Comparison of ENCODE assay signal across 12 cellular contexts in the genomic region with DNA sequence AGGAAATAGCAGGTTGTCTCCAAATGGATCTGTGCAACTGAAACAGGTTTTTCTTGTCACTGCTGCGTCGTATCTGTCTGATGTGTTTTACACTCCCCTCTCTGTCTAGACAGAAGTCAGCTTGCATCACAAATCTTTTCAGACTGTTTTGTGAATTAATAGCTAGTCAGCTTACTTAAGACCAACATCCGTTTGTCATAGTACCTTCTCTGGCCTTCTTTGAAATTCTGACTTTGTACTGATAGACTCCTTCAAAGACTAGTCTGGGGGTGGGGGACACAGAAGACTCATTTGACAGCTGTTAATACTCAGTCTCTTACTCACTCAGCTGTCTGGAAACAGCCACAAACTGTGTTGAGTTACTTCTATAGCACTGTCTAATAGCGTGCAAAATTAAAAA.
A peak's percentile ranks its signal among the peaks of the same experiment; 100 is the strongest.
DNase-seq lines count a peak whose midpoint lies in the region; ATAC-seq and TF ChIP-seq lines count a peak whose summit lies in the region.
"Had no signal": no experiment of that assay in that cellular context is flagged by ENCODE, and none has a peak within 500 bp of the region (broad histone marks: within the 10 kb centered on the region; RNA-seq: fewer than 3 reads in every experiment).

No MANE protein-coding gene starts in this region.

- H3K4ac ChIP-seq in mesendoderm (ENCODE audit: low read depth, low read length) = no peak overlapping the region

- no peak overlapping the region for H3K4me2 ChIP-seq in mesendoderm (ENCODE audit: low read length)

- no peak for DNase-seq in RWPE2 (ENCODE audit: low spot score)
- DNase-seq in mesendoderm = peak; percentile 8
- DNase-seq in type B pancreatic cell (ENCODE audit: extremely low spot score, unreplicated experiment) = no peak
- DNase-seq in sigmoid colon = no peak
- DNase-seq in activated T-helper 1 cell treated with anti-CD3 and anti-CD28 coated beads, Interleukin-12 subunit alpha, Interleukin-12 subunit beta, Interleukin-2, Interleukin-4 antibody, amounts not matched to agents 30 ng/mL and 10 ng/mL and 1 ng/mL, durations not matched to agents 14 hours and 24 hours and 36 hours (ENCODE audit: low spot score) = no peak
- DNase-seq: CD4-positive, alpha-beta memory T cell; KG1; midbrain; stimulated activated naive CD8-positive, alpha-beta T cell treated with anti-CD3 and anti-CD28 coated beads, Interleukin-15, Interleukin-2, amounts not matched to agents 100 U/mL and 50 U/mL, for 24 hours had no signal

- no peak overlapping the region for H2BK120ac ChIP-seq in mesendoderm (ENCODE audit: low read depth, low read length)

- no peak for TF ChIP-seq POLR2A in sigmoid colon (IDR thresholded peaks at IDR 0.05)

- no peak overlapping the region for H4K5ac ChIP-seq in mesendoderm (ENCODE audit: low read length)

- no peak overlapping the region for H2AK5ac ChIP-seq in mesendoderm (ENCODE audit: low read length)

- no peaks in the 10 kb centered on the region for H3K27me3 ChIP-seq in RWPE2 (ENCODE audit: insufficient read depth, poor library complexity, severe bottlenecking)
- H3K27me3 ChIP-seq in mesendoderm (ENCODE audit: insufficient read depth, low read length, poor library complexity) = no peaks in the 10 kb centered on the region
- no peaks in the 10 kb centered on the region for H3K27me3 ChIP-seq in sigmoid colon
- H3K27me3 ChIP-seq: SJCRH30 had no signal

- no peak overlapping the region for H4K8ac ChIP-seq in mesendoderm (ENCODE audit: low read depth, low read length)

- intact Hi-C loops in sigmoid colon (cut with DNase I) = loop anchor here (5.0 kb wide), 2 partner anchors 57 to 107 kb away; no protein-coding TSS in a partner anchor
- intact Hi-C loops in activated T-helper 1 cell treated with anti-CD3 and anti-CD28 coated beads, Interleukin-12 subunit alpha, Interleukin-12 subunit beta, Interleukin-2, Interleukin-4 antibody, amounts not matched to agents 30 ng/mL and 10 ng/mL and 1 ng/mL, durations not matched to agents 14 hours and 24 hours and 36 hours (cut with micrococcal nuclease) = no loop called here

- H2BK5ac ChIP-seq in mesendoderm (ENCODE audit: low read length) = no peak overlapping the region

- H3K9me3 ChIP-seq in RWPE2 (ENCODE audit: severe bottlenecking) (no peaks in the 10 kb centered on the region), sigmoid colon (no peaks in the 10 kb centered on the region)
- H3K9me3 ChIP-seq: SJCRH30 had no signal

- H3K4me1 Mint-ChIP-seq in type B pancreatic cell (ENCODE audit: unreplicated experiment) = peaks cover 58% of the 10 kb centered on the region
- H3K4me1 Mint-ChIP-seq in activated T-helper 1 cell treated with anti-CD3 and anti-CD28 coated beads, Interleukin-12 subunit alpha, Interleukin-12 subunit beta, Interleukin-2, Interleukin-4 antibody, amounts not matched to agents 30 ng/mL and 10 ng/mL and 1 ng/mL, durations not matched to agents 14 hours and 24 hours and 36 hours (ENCODE audit: low read depth) = no peaks in the 10 kb centered on the region
- H3K4me1 Mint-ChIP-seq: CD4-positive, alpha-beta memory T cell had no signal

- no peak overlapping the region for H3K23ac ChIP-seq in mesendoderm (ENCODE audit: low read length)

- no peaks in the 10 kb centered on the region for H3K79me2 ChIP-seq in mesendoderm (ENCODE audit: control insufficient read depth, insufficient read depth, low read length)

- H3K79me1 ChIP-seq in mesendoderm (ENCODE audit: low read length) = no peaks in the 10 kb centered on the region

- H3K4me3 ChIP-seq in RWPE2 (ENCODE audit: severe bottlenecking) (no peak overlapping the region), mesendoderm (ENCODE audit: low read length) (no peak overlapping the region), sigmoid colon (no peak overlapping the region)
- H3K4me3 ChIP-seq: SJCRH30 had no signal

- peak overlapping the region; percentile 11 for H3K4me3 Mint-ChIP-seq in type B pancreatic cell
- no peak overlapping the region for H3K4me3 Mint-ChIP-seq in activated T-helper 1 cell treated with anti-CD3 and anti-CD28 coated beads, Interleukin-12 subunit alpha, Interleukin-12 subunit beta, Interleukin-2, Interleukin-4 antibody, amounts not matched to agents 30 ng/mL and 10 ng/mL and 1 ng/mL, durations not matched to agents 14 hours and 24 hours and 36 hours
- H3K4me3 Mint-ChIP-seq: CD4-positive, alpha-beta memory T cell had no signal

- H2BK15ac ChIP-seq in mesendoderm (replicated peaks; ENCODE audit: low read depth) = no peak overlapping the region

- TF ChIP-seq EP300 in sigmoid colon (IDR thresholded peaks at IDR 0.05) = no peak

- peaks cover 27% of the 10 kb centered on the region for H3K36me3 Mint-ChIP-seq in type B pancreatic cell
- no peaks in the 10 kb centered on the region for H3K36me3 Mint-ChIP-seq in activated T-helper 1 cell treated with anti-CD3 and anti-CD28 coated beads, Interleukin-12 subunit alpha, Interleukin-12 subunit beta, Interleukin-2, Interleukin-4 antibody, amounts not matched to agents 30 ng/mL and 10 ng/mL and 1 ng/mL, durations not matched to agents 14 hours and 24 hours and 36 hours (ENCODE audit: low read depth)
- H3K36me3 Mint-ChIP-seq: CD4-positive, alpha-beta memory T cell had no signal

- H3K4me1 ChIP-seq in RWPE2 (ENCODE audit: insufficient read depth, poor library complexity, severe bottlenecking) (peaks cover 22% of the 10 kb centered on the region), mesendoderm (ENCODE audit: control insufficient read depth, low read depth, low read length) (no peaks in the 10 kb centered on the region), sigmoid colon (peaks cover 0 to 4% (median 0%) of the 10 kb centered on the region in 4 donors)
- H3K4me1 ChIP-seq: SJCRH30 had no signal

- H3K9me3 Mint-ChIP-seq in type B pancreatic cell = no peaks in the 10 kb centered on the region
- no peaks in the 10 kb centered on the region for H3K9me3 Mint-ChIP-seq in activated T-helper 1 cell treated with anti-CD3 and anti-CD28 coated beads, Interleukin-12 subunit alpha, Interleukin-12 subunit beta, Interleukin-2, Interleukin-4 antibody, amounts not matched to agents 30 ng/mL and 10 ng/mL and 1 ng/mL, durations not matched to agents 14 hours and 24 hours and 36 hours
- H3K9me3 Mint-ChIP-seq: CD4-positive, alpha-beta memory T cell had no signal

- H3K27ac ChIP-seq in RWPE2 (ENCODE audit: poor library complexity, severe bottlenecking) (peak overlapping the region; percentile 90), mesendoderm (ENCODE audit: low read depth, low read length) (no peak overlapping the region), sigmoid colon (peak overlapping the region in 2 of 4 donors; percentile 3 to 32)
- H3K27ac ChIP-seq: SJCRH30 had no signal

- ATAC-seq in RWPE2 (ENCODE audit: low read depth) (peak; percentile 86), esophagus mucosa (peak; percentile 84), HG03108 (IDR thresholded peaks at IDR 0.05; ENCODE audit: unreplicated experiment) (no peak)
- ATAC-seq: stimulated activated naive CD8-positive, alpha-beta T cell treated with anti-CD3 and anti-CD28 coated beads, Interleukin-15, Interleukin-2, amounts not matched to agents 100 U/mL and 50 U/mL, for 24 hours had no signal

- TF ChIP-seq CTCF in RWPE2 (IDR thresholded peaks at IDR 0.05; ENCODE audit: poor library complexity, severe bottlenecking) = no peak
- TF ChIP-seq CTCF in type B pancreatic cell (conservative IDR thresholded peaks at IDR 0.05) = no peak
- no peak for TF ChIP-seq CTCF in sigmoid colon (IDR thresholded peaks at IDR 0.05)

- H3K18ac ChIP-seq in mesendoderm (ENCODE audit: low read length) = no peak overlapping the region

- H3K27ac Mint-ChIP-seq in type B pancreatic cell = peak overlapping the region; percentile 60
- H3K27ac Mint-ChIP-seq in activated T-helper 1 cell treated with anti-CD3 and anti-CD28 coated beads, Interleukin-12 subunit alpha, Interleukin-12 subunit beta, Interleukin-2, Interleukin-4 antibody, amounts not matched to agents 30 ng/mL and 10 ng/mL and 1 ng/mL, durations not matched to agents 14 hours and 24 hours and 36 hours = no peak overlapping the region
- H3K27ac Mint-ChIP-seq: CD4-positive, alpha-beta memory T cell had no signal

- no peaks in the 10 kb centered on the region for H3K27me3 Mint-ChIP-seq in type B pancreatic cell
- no peaks in the 10 kb centered on the region for H3K27me3 Mint-ChIP-seq in activated T-helper 1 cell treated with anti-CD3 and anti-CD28 coated beads, Interleukin-12 subunit alpha, Interleukin-12 subunit beta, Interleukin-2, Interleukin-4 antibody, amounts not matched to agents 30 ng/mL and 10 ng/mL and 1 ng/mL, durations not matched to agents 14 hours and 24 hours and 36 hours (ENCODE audit: insufficient read depth)

- H3K56ac ChIP-seq in mesendoderm (ENCODE audit: low read length) = no peak overlapping the region

- H3K9ac ChIP-seq in mesendoderm (ENCODE audit: low read length) = no peak overlapping the region

- WGBS in mesendoderm (ENCODE audit: extremely low coverage, insufficient coverage, low lambda C conversion rate) = no CpG with 5 or more reads among the region's 4 CpGs
- 50 to 57% methylated on average over 4 of the region's 4 CpGs for WGBS in sigmoid colon, 2 donors

- H3K36me3 ChIP-seq in RWPE2 (ENCODE audit: low read depth) (peaks cover 5% of the 10 kb centered on the region; the same call in 1 of the 2 replicates), mesendoderm (ENCODE audit: control insufficient read depth, insufficient read depth, low read length) (no peaks in the 10 kb centered on the region), sigmoid colon (no peaks in the 10 kb centered on the region)
